1 cellular context compared by ENCODE assay signal in the genomic region with DNA sequence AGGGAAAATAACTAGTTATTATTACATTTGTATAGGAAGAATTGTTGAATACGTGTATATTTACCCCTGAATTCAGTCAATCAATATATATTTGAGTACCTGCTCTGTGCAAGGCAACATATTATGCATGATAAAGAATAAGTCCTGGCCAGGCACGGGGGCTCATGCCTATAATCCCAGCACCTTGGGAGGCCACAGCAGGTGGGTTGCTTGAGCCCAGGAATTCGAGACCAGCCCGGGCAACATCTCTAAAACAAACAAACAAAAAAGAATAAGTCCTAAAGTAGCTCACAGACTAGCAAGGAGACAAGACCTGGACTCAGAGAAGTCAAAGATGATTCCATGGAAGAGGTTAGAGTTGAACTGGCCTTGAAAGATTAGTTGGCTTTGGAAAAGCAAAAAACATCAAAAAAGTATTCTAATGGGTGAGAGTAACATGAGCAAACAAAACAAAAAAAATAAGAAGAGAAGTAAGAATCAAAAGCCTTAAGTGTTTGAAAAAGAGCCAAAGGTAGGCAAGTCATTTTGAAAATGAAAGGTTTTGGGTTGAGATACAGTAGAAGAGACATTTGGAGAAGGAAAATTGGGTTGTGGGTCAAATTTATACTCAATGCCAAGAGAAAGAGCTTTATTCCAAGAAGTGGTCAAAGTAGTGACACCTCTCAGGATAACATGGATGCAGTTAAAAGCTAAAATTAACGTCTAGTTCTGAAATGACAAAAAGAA.
TF ChIP-seq lines count a peak whose summit lies in the region.

No MANE protein-coding gene starts in this region.

TF ChIP-seq in GM12878, 131 proteins besides CTCF, POLR2A, EP300 and RAD21:
- peak; percentile 47; the same call in 1 of the 2 replicates for TF ChIP-seq JUNB (IDR thresholded peaks at IDR 0.05)
- TF ChIP-seq RUNX3 (IDR thresholded peaks at IDR 0.05; ENCODE audit: low read length): peak; percentile 21; the same call in 1 of the 2 replicates
- no peak for TF ChIP-seq MEF2A (IDR thresholded peaks at IDR 0.05; ENCODE audit: insufficient read depth, low read depth, low read length)
- TF ChIP-seq NR2F1 (conservative IDR thresholded peaks at IDR 0.05): no peak
TF ChIP-seq in GM12878: peak in this region for 2.
